In genomic region chr10:122154733-122155366, GRCh38 we compare ENCODE assay signal across 8 cellular contexts.
DNase-seq lines count a peak whose midpoint lies in the region; ATAC-seq and TF ChIP-seq lines count a peak whose summit lies in the region.

No MANE protein-coding gene starts in this region.

- peak; percentile 47 for DNase-seq in DMS153 treated with DMSO at 0.1 percent for 48 hours (lab: John Stamatoyannopoulos, UW; ENCODE audit: unreplicated experiment)
- DNase-seq in heart right ventricle, result peak; percentile 36 to 60
- DNase-seq in progenitor cell of endocrine pancreas (ENCODE audit: low spot score, unreplicated experiment), result no peak
- DNase-seq in NAMALWA (ENCODE audit: low spot score), result no peak
- no peak for DNase-seq in GM19238 (ENCODE audit: insufficient read length, low spot score)
- DNase-seq in LoVo (ENCODE audit: low spot score), result no peak

- peaks cover 5% of the 10 kb centered on the region for H3K36me3 Mint-ChIP-seq in progenitor cell of endocrine pancreas (ENCODE audit: insufficient read depth)

- no peaks in the 10 kb centered on the region for H3K27me3 Mint-ChIP-seq in progenitor cell of endocrine pancreas

- peaks cover 0 to 22% (median 0%) of the 10 kb centered on the region in 9 donors for H3K36me3 ChIP-seq in heart right ventricle

- H3K27me3 ChIP-seq in heart right ventricle, result no peaks in the 10 kb centered on the region

- H3K4me3 ChIP-seq in WI38 (ENCODE audit: low read depth, low read length) (peak overlapping the region; percentile 39), heart right ventricle (peak overlapping the region in 2 of 10 donors; percentile 9 to 23)

- 24 to 31% methylated on average over 21 of the region's 21 CpGs for WGBS in heart right ventricle, 2 donors

- H3K9me3 ChIP-seq in heart right ventricle, result no peaks in the 10 kb centered on the region

- H3K9me3 Mint-ChIP-seq in progenitor cell of endocrine pancreas (ENCODE audit: low read depth), result no peaks in the 10 kb centered on the region

- TF ChIP-seq CTCF in WI38 (IDR thresholded peaks at IDR 0.05; ENCODE audit: low read depth, low read length) (no peak), heart right ventricle (IDR thresholded peaks at IDR 0.05) (peak in 1 of 9 donors; percentile 14), progenitor cell of endocrine pancreas (IDR thresholded peaks at IDR 0.05; ENCODE audit: unreplicated experiment) (no peak)

- H3K4me1 ChIP-seq in heart right ventricle, result peaks cover 21 to 83% (median 52%) of the 10 kb centered on the region in 9 donors

- H3K27ac ChIP-seq in heart right ventricle, result peak overlapping the region in 9 of 10 donors; percentile 25 to 90 (median 61)

- H3K4me3 Mint-ChIP-seq in progenitor cell of endocrine pancreas (ENCODE audit: low read depth), result no peak overlapping the region

- intact Hi-C loops in heart right ventricle (cut with DNase I), result loop anchor here in 2 of 10 donors (5.0 to 10.0 kb wide), 2 partner anchors 42 to 110 kb away; no protein-coding TSS in a partner anchor

- H3K27ac Mint-ChIP-seq in progenitor cell of endocrine pancreas, result peak overlapping the region; percentile 61

- ATAC-seq in heart right ventricle (peak in 6 of 8 donors; percentile 13 to 35 (median 28)), GM21619 (IDR thresholded peaks at IDR 0.05; ENCODE audit: unreplicated experiment) (no peak)

- peaks cover 14% of the 10 kb centered on the region for H3K4me1 Mint-ChIP-seq in progenitor cell of endocrine pancreas (ENCODE audit: low read depth)

Comparison
In these comparisons a context has a peak if more than half of its experiments do, and no peak if none do; other contexts are left out.
1. DNase-seq: peak in DMS153 treated with DMSO at 0.1 percent for 48 hours (single experiment) and heart right ventricle (2 of 2); none in progenitor cell of endocrine pancreas (single experiment), NAMALWA (single experiment), GM19238 (single experiment) and LoVo (single experiment).